12 cellular contexts compared by ENCODE assay signal in genomic region chr2:215880970-215881369, GRCh38.
A peak's percentile ranks its signal among the peaks of the same experiment; 100 is the strongest.
DNase-seq lines count a peak whose midpoint lies in the region; ATAC-seq lines count a peak whose summit lies in the region.
"Had no signal": no experiment of that assay in that cellular context is flagged by ENCODE, and none has a peak within 500 bp of the region (broad histone marks: within the 10 kb centered on the region; RNA-seq: fewer than 3 reads in every experiment).

No MANE protein-coding gene starts in this region.

- peaks cover 43% of the 10 kb centered on the region for H3K79me1 ChIP-seq in trophoblast cell (ENCODE audit: low read length)

- H4K8ac ChIP-seq in trophoblast cell (ENCODE audit: low read depth, low read length) = peak overlapping the region; percentile 67

- WGBS in trophoblast cell (ENCODE audit: extremely low coverage, insufficient coverage, insufficient read length) = no CpG with 5 or more reads among the region's 4 CpGs

- H3K4me1 Mint-ChIP-seq in CD8-positive, alpha-beta memory T cell = no peaks in the 10 kb centered on the region
- H3K4me1 Mint-ChIP-seq: stimulated activated naive B cell treated with anti-CD40 and anti-IgM and Interleukin-4, amounts not matched to agents 10 μg/mL and 1 μg/mL and 100 μg/mL, for 72 hours had no signal

- peak overlapping the region; percentile 100 for H2BK12ac ChIP-seq in trophoblast cell (ENCODE audit: low read length)

- H3K4me3 Mint-ChIP-seq in CD8-positive, alpha-beta memory T cell = no peak overlapping the region
- H3K4me3 Mint-ChIP-seq: stimulated activated naive B cell treated with anti-CD40 and anti-IgM and Interleukin-4, amounts not matched to agents 10 μg/mL and 1 μg/mL and 100 μg/mL, for 72 hours had no signal

- H3K14ac ChIP-seq in trophoblast cell (ENCODE audit: low read length) = peak overlapping the region; percentile 90

- DNase-seq in NCI-H1694 (lab: John Stamatoyannopoulos, UW) (peak; percentile 7), NCI-H1694 treated with DMSO at 0.1 percent for 48 hours (lab: John Stamatoyannopoulos, UW) (no peak), NAMALWA (ENCODE audit: low spot score) (peak; percentile 17), trophoblast cell (peak; percentile 48 to 60), occipital lobe (lab: John Stamatoyannopoulos, UW) (no peak), KG1 (lab: John Stamatoyannopoulos, UW) (no peak)
- DNase-seq in CD8-positive, alpha-beta memory T cell = no peak
- DNase-seq: activated T-cell treated with anti-CD3 and anti-CD28 coated beads, Interleukin-2, amount 50 U/mL, for 48 hours; retina; stimulated activated naive B cell treated with anti-CD40 and anti-IgM and Interleukin-4, amounts not matched to agents 10 μg/mL and 1 μg/mL and 100 μg/mL, for 72 hours had no signal

- no peak overlapping the region for H3K4me3 ChIP-seq in trophoblast cell (ENCODE audit: low read depth, low read length)
- no peak overlapping the region for H3K4me3 ChIP-seq in CD8-positive, alpha-beta memory T cell (ENCODE audit: low read length)

- peaks cover 5 to 42% of the 10 kb centered on the region in 2 donors for H3K27me3 Mint-ChIP-seq in CD8-positive, alpha-beta memory T cell

- no peaks in the 10 kb centered on the region for H3K27me3 ChIP-seq in trophoblast cell (ENCODE audit: insufficient read depth, low read length)
- peaks cover 8% of the 10 kb centered on the region for H3K27me3 ChIP-seq in CD8-positive, alpha-beta memory T cell (ENCODE audit: insufficient read depth, low read length, poor library complexity, severe bottlenecking)

- peak overlapping the region; percentile 100 for H4K91ac ChIP-seq in trophoblast cell (ENCODE audit: low read depth, low read length)

- no peak overlapping the region for H3K23ac ChIP-seq in trophoblast cell (ENCODE audit: low read length)

- H3K36me3 Mint-ChIP-seq in CD8-positive, alpha-beta memory T cell = no peaks in the 10 kb centered on the region
- H3K36me3 Mint-ChIP-seq: stimulated activated naive B cell treated with anti-CD40 and anti-IgM and Interleukin-4, amounts not matched to agents 10 μg/mL and 1 μg/mL and 100 μg/mL, for 72 hours had no signal

- no peak overlapping the region for H3K4me2 ChIP-seq in trophoblast cell (ENCODE audit: low read length)

- peak overlapping the region; percentile 74 for H2BK5ac ChIP-seq in trophoblast cell (ENCODE audit: low read depth, low read length, poor library complexity)

- no peak overlapping the region for H3K4ac ChIP-seq in trophoblast cell (ENCODE audit: low read depth, low read length)

- peak overlapping the region; percentile 92 for H2AK5ac ChIP-seq in trophoblast cell (ENCODE audit: low read length)

- H3K27ac Mint-ChIP-seq in CD8-positive, alpha-beta memory T cell = no peak overlapping the region
- H3K27ac Mint-ChIP-seq: stimulated activated naive B cell treated with anti-CD40 and anti-IgM and Interleukin-4, amounts not matched to agents 10 μg/mL and 1 μg/mL and 100 μg/mL, for 72 hours had no signal

- CTCF ChIA-PET in CD8-positive, alpha-beta memory T cell (lab: Charles Lee) = no interaction called here

- H4K12ac ChIP-seq in trophoblast cell (ENCODE audit: low read depth, low read length) = peak overlapping the region; percentile 78

- no peak overlapping the region for H3K18ac ChIP-seq in trophoblast cell (ENCODE audit: low read length)

- H3K4me1 ChIP-seq in trophoblast cell (ENCODE audit: control insufficient read depth in 1 of 2, insufficient read depth in 2 of 2, low read length in 2 of 2) = peaks cover 11 to 14% of the 10 kb centered on the region in 2 experiments
- H3K4me1 ChIP-seq in CD8-positive, alpha-beta memory T cell (ENCODE audit: insufficient read depth, low read length) = no peaks in the 10 kb centered on the region

- no peak overlapping the region for H3K9ac ChIP-seq in trophoblast cell (ENCODE audit: low read length)

- ATAC-seq in HG02852 (IDR thresholded peaks at IDR 0.05; ENCODE audit: unreplicated experiment) = peak; percentile 65
- ATAC-seq: stimulated activated naive B cell treated with anti-CD40 and anti-IgM and Interleukin-4, amounts not matched to agents 10 μg/mL and 1 μg/mL and 100 μg/mL, for 72 hours had no signal

- H3K36me3 ChIP-seq in trophoblast cell (ENCODE audit: control insufficient read depth in 1 of 2, insufficient read depth in 2 of 2, low read length in 2 of 2) = no peaks in the 10 kb centered on the region
- no peaks in the 10 kb centered on the region for H3K36me3 ChIP-seq in CD8-positive, alpha-beta memory T cell (ENCODE audit: insufficient read depth, low read length)

- peaks cover 7% of the 10 kb centered on the region for H3K79me2 ChIP-seq in trophoblast cell (ENCODE audit: control insufficient read depth, insufficient read depth, low read length, poor library complexity)

- peak overlapping the region; percentile 51 for H3K27ac ChIP-seq in trophoblast cell (ENCODE audit: low read depth, low read length)
- no peak overlapping the region for H3K27ac ChIP-seq in CD8-positive, alpha-beta memory T cell (ENCODE audit: low read depth, low read length)
- H3K27ac ChIP-seq: 22Rv1 had no signal

- peak overlapping the region; percentile 99 for H2BK120ac ChIP-seq in trophoblast cell (ENCODE audit: insufficient read depth, low read length, poor library complexity)

- H2AFZ ChIP-seq in trophoblast cell (ENCODE audit: insufficient read depth, low read length, poor library complexity) = no peak overlapping the region

- H3K9me3 ChIP-seq in trophoblast cell (ENCODE audit: insufficient read depth, low read depth, low read length) = no peaks in the 10 kb centered on the region
- no peaks in the 10 kb centered on the region for H3K9me3 ChIP-seq in CD8-positive, alpha-beta memory T cell (ENCODE audit: low read length)

- no peaks in the 10 kb centered on the region for H3K9me3 Mint-ChIP-seq in CD8-positive, alpha-beta memory T cell

- POLR2A ChIA-PET in CD8-positive, alpha-beta memory T cell (lab: Charles Lee) = no interaction called here

Comparison
In these comparisons a context has a peak if more than half of its experiments do, and no peak if none do; other contexts are left out.
1. DNase-seq: peak in NCI-H1694 (single experiment), NAMALWA (single experiment) and trophoblast cell (2 of 2); none in NCI-H1694 treated with DMSO at 0.1 percent for 48 hours (single experiment), CD8-positive, alpha-beta memory T cell (0 of 5), occipital lobe (single experiment) and KG1 (single experiment).